8 cellular contexts compared by ENCODE assay signal in genomic region chrX:136268051-136269048, GRCh38. TPM values are rescaled to one million over a fixed set of nuclear protein-coding genes. Genes with fewer than 3 reads are reported as not detected.
DNase-seq lines count a peak whose midpoint lies in the region; ATAC-seq and TF ChIP-seq lines count a peak whose summit lies in the region.

No MANE protein-coding gene starts in this region.

- no peak overlapping the region for H3K27ac ChIP-seq in right atrium auricular region

- H3K9me3 Mint-ChIP-seq in activated naive CD4-positive, alpha-beta T cell treated with anti-CD3 and anti-CD28 coated beads for 36 hours, result no peaks in the 10 kb centered on the region

- no peak overlapping the region for H3K27ac Mint-ChIP-seq in activated naive CD4-positive, alpha-beta T cell treated with anti-CD3 and anti-CD28 coated beads for 36 hours

- CTCF ChIA-PET in AG04449 (lab: Yijun Ruan, JAX), result interaction anchor here (0.7 to 4.4 kb wide), 24 partner anchors 11 to 284 kb away, joined by 3 to 72 read pairs (median 4); no protein-coding TSS in a partner anchor
- CTCF ChIA-PET in activated naive CD4-positive, alpha-beta T cell treated with anti-CD3 and anti-CD28 coated beads for 36 hours (lab: Charles Lee), result interaction anchor here (0.7 to 3.1 kb wide), 10 partner anchors 8 to 243 kb away, joined by 3 to 32 read pairs (median 4); no protein-coding TSS in a partner anchor

- no peaks in the 10 kb centered on the region for H3K4me1 ChIP-seq in right atrium auricular region

- intact Hi-C loops in activated naive CD4-positive, alpha-beta T cell treated with anti-CD3 and anti-CD28 coated beads for 36 hours (cut with micrococcal nuclease), result loop anchor here (1.0 to 5.0 kb wide), 4 partner anchors 40 to 240 kb away; no protein-coding TSS in a partner anchor

- ATAC-seq in GM18502 (IDR thresholded peaks at IDR 0.05; ENCODE audit: poor library complexity, unreplicated experiment) (peak; percentile 72), HG03354 (IDR thresholded peaks at IDR 0.05; ENCODE audit: poor library complexity, severe bottlenecking, unreplicated experiment) (peak; percentile 75)

- no peaks in the 10 kb centered on the region for H3K27me3 ChIP-seq in right atrium auricular region

- POLR2A ChIA-PET in AG04449 (lab: Yijun Ruan, JAX), result no interaction called here

- no peaks in the 10 kb centered on the region for H3K36me3 ChIP-seq in right atrium auricular region

- H3K4me3 Mint-ChIP-seq in activated naive CD4-positive, alpha-beta T cell treated with anti-CD3 and anti-CD28 coated beads for 36 hours, result no peak overlapping the region

- peaks cover 1% of the 10 kb centered on the region for H3K4me1 Mint-ChIP-seq in activated naive CD4-positive, alpha-beta T cell treated with anti-CD3 and anti-CD28 coated beads for 36 hours (ENCODE audit: low read depth)

- no peak overlapping the region for H3K4me3 ChIP-seq in AG04449 (ENCODE audit: low read depth, low read length)
- no peak overlapping the region for H3K4me3 ChIP-seq in right atrium auricular region

- TF ChIP-seq CTCF in AG04449 (IDR thresholded peaks at IDR 0.05; ENCODE audit: insufficient read depth, low read length, missing control alignments) (peak; percentile 57), right atrium auricular region (IDR thresholded peaks at IDR 0.05) (peak; percentile 63 to 78)

- no peak for DNase-seq in AG04449 (ENCODE audit: low read depth, low spot score)
- DNase-seq in RPMI8226, result peak; percentile 40
- peak; percentile 70 for DNase-seq in activated naive CD4-positive, alpha-beta T cell treated with anti-CD3 and anti-CD28 coated beads for 36 hours
- DNase-seq in right atrium auricular region (ENCODE audit: low spot score), result no peak
- peak; percentile 48 for DNase-seq in stimulated activated CD4-positive, alpha-beta T cell treated with anti-CD3 and anti-CD28 coated beads, Interleukin-15, amount 100 ng/mL, for 24 hours
- DNase-seq in hepatic stellate cell (ENCODE audit: low spot score), result no peak

- no peaks in the 10 kb centered on the region for H3K36me3 Mint-ChIP-seq in activated naive CD4-positive, alpha-beta T cell treated with anti-CD3 and anti-CD28 coated beads for 36 hours (ENCODE audit: low read depth)

- H3K27me3 Mint-ChIP-seq in activated naive CD4-positive, alpha-beta T cell treated with anti-CD3 and anti-CD28 coated beads for 36 hours (ENCODE audit: low read depth), result no peaks in the 10 kb centered on the region

- no peaks in the 10 kb centered on the region for H3K9me3 ChIP-seq in right atrium auricular region

RNA-seq across cellular contexts. Expression of gene MAP7D3, which starts 17.1 kb away (rescaled TPM):
- 10 to 100 TPM; 10.4 to 12.5 TPM for total RNA-seq in activated naive CD4-positive, alpha-beta T cell treated with anti-CD3 and anti-CD28 coated beads for 36 hours
- total RNA-seq in right atrium auricular region, result 10 to 100 TPM; 10.8 to 13.4 TPM

RNA-seq across cellular contexts. Expression of gene ADGRG4, which starts 32.4 kb away (rescaled TPM):
- total RNA-seq in activated naive CD4-positive, alpha-beta T cell treated with anti-CD3 and anti-CD28 coated beads for 36 hours, result not detected
- total RNA-seq in right atrium auricular region, result not detected

Comparison
In these comparisons a context has a peak if more than half of its experiments do, and no peak if none do; other contexts are left out.
1. DNase-seq: peak in RPMI8226 (single experiment), activated naive CD4-positive, alpha-beta T cell treated with anti-CD3 and anti-CD28 coated beads for 36 hours (single experiment) and stimulated activated CD4-positive, alpha-beta T cell treated with anti-CD3 and anti-CD28 coated beads, Interleukin-15, amount 100 ng/mL, for 24 hours (single experiment); none in AG04449 (single experiment), right atrium auricular region (single experiment) and hepatic stellate cell (single experiment).